1 cellular context compared by ENCODE assay signal in genomic region chr6:116570856-116571682, GRCh38.
A peak's percentile ranks its signal among the peaks of the same experiment; 100 is the strongest.
TF ChIP-seq lines count a peak whose summit lies in the region.

RWDD1 (plus strand) TSS chr6:116571504; CDS start chr6:116571583, 79 bp downstream.

TF ChIP-seq in K562, 482 proteins besides CTCF, POLR2A, EP300 and RAD21 (continued from another document and continues in another):
- TF ChIP-seq CHD1 (IDR thresholded peaks at IDR 0.05; ENCODE audit: low read length) (no peak), NFXL1 (CRISPR knock-in tag; IDR thresholded peaks at IDR 0.05) (no peak), ETV1 (tag; conservative IDR thresholded peaks at IDR 0.05; ENCODE audit: low read depth) (0 out of 2 replicates have a peak, but pooled peaks have one; percentile 34), ZNF384 (IDR thresholded peaks at IDR 0.05; ENCODE audit: low read depth, low read length) (peak; percentile 57), KAT2B (IDR thresholded peaks at IDR 0.05; ENCODE audit: low read depth, low read length) (no peak), ZNF134 (CRISPR knock-in tag; conservative IDR thresholded peaks at IDR 0.05) (no peak; the same call in 1 of the 2 replicates), SNRNP70 (optimal IDR thresholded peaks at IDR 0.05; ENCODE audit: low read depth, low read length) (no peak), THRA (IDR thresholded peaks at IDR 0.05) (no peak), ZNF436 (CRISPR knock-in tag; IDR thresholded peaks at IDR 0.05) (no peak), HMGXB4 (CRISPR knock-in tag; IDR thresholded peaks at IDR 0.05) (peak; percentile 84; the same call in 1 of the 2 replicates), ZNF224 (CRISPR knock-in tag; IDR thresholded peaks at IDR 0.05) (no peak), ZC3H4 (CRISPR knock-in tag; IDR thresholded peaks at IDR 0.05; ENCODE audit: borderline replicate concordance) (no peak), ZNF707 (CRISPR knock-in tag; conservative IDR thresholded peaks at IDR 0.05) (no peak), SMAD4 (CRISPR knock-in tag; conservative IDR thresholded peaks at IDR 0.05) (peak; percentile 97), ZNF197 (CRISPR knock-in tag; IDR thresholded peaks at IDR 0.05; ENCODE audit: low read depth) (no peak), CCAR2 (IDR thresholded peaks at IDR 0.05; ENCODE audit: low read depth, low read length) (no peak), CBFA2T2 (conservative IDR thresholded peaks at IDR 0.05) (no peak), U2AF1 (optimal IDR thresholded peaks at IDR 0.05; ENCODE audit: low read depth, low read length) (no peak), ZNF277 (CRISPR knock-in tag; IDR thresholded peaks at IDR 0.05; ENCODE audit: borderline replicate concordance) (no peak), BHLHE40 (IDR thresholded peaks at IDR 0.05; ENCODE audit: low read length) (peak; percentile 69), XRCC4 (IDR thresholded peaks at IDR 0.05; ENCODE audit: extremely low read depth, insufficient read depth, insufficient read length) (no peak), ATF6 (CRISPR knock-in tag; IDR thresholded peaks at IDR 0.05) (no peak), ARHGAP35 (IDR thresholded peaks at IDR 0.05; ENCODE audit: partially characterized antibody) (no peak), SMARCA4 (IDR thresholded peaks at IDR 0.05) (peak; percentile 76; the same call in 1 of the 2 replicates), XRCC5 (IDR thresholded peaks at IDR 0.05; ENCODE audit: low read depth, low read length) (peak; percentile 99), ATF4 (CRISPR knock-in tag; IDR thresholded peaks at IDR 0.05) (no peak), E2F8 (IDR thresholded peaks at IDR 0.05; ENCODE audit: low read depth, partially characterized antibody) (no peak), CEBPG (CRISPR knock-in tag; IDR thresholded peaks at IDR 0.05) (peak; percentile 70; the same call in 1 of the 2 replicates), CEBPG (tag; conservative IDR thresholded peaks at IDR 0.05 in 1 of 2, IDR thresholded peaks at IDR 0.05 in 1 of 2) (peak in 1 of 2 experiments; percentile 69; a peak in 2 of 4 replicates), ESRRA (IDR thresholded peaks at IDR 0.05; ENCODE audit: borderline replicate concordance, low read depth) (peak; percentile 51; the same call in 1 of the 2 replicates), CCNT2 (IDR thresholded peaks at IDR 0.05; ENCODE audit: borderline replicate concordance, extremely low read depth, insufficient read length, low read depth, low read length) (peak; percentile 87), MED1 (CRISPR knock-in tag; IDR thresholded peaks at IDR 0.05; ENCODE audit: borderline replicate concordance) (no peak), BCOR (IDR thresholded peaks at IDR 0.05) (no peak), TGIF2 (CRISPR knock-in tag; IDR thresholded peaks at IDR 0.05) (peak; percentile 87; the same call in 1 of the 2 replicates), ZNF445 (CRISPR knock-in tag; IDR thresholded peaks at IDR 0.05; ENCODE audit: low read depth) (no peak), TCF7L2 (IDR thresholded peaks at IDR 0.05; ENCODE audit: low read depth, low read length) (no peak), STAT5B (CRISPR knock-in tag; IDR thresholded peaks at IDR 0.05) (no peak), ELF4 (CRISPR knock-in tag; IDR thresholded peaks at IDR 0.05) (no peak), CHD2 (IDR thresholded peaks at IDR 0.05; ENCODE audit: low read depth, low read length) (peak; percentile 76), ZNF175 (CRISPR knock-in tag; IDR thresholded peaks at IDR 0.05; ENCODE audit: low read depth) (no peak), ETS2 (tag; IDR thresholded peaks at IDR 0.05; ENCODE audit: borderline replicate concordance, poor library complexity, severe bottlenecking) (no peak), HMG20B (CRISPR knock-in tag; IDR thresholded peaks at IDR 0.05) (no peak), HEY1 (CRISPR knock-in tag; IDR thresholded peaks at IDR 0.05; ENCODE audit: borderline replicate concordance) (no peak), DMBX1 (CRISPR knock-in tag; IDR thresholded peaks at IDR 0.05; ENCODE audit: borderline replicate concordance) (no peak), MCM7 (IDR thresholded peaks at IDR 0.05) (no peak), ZNF77 (CRISPR knock-in tag; IDR thresholded peaks at IDR 0.05) (no peak), MITF (IDR thresholded peaks at IDR 0.05) (0 out of 2 replicates have a peak, but pooled peaks have one; percentile 35), RFX7 (CRISPR knock-in tag; IDR thresholded peaks at IDR 0.05) (no peak), RBM34 (IDR thresholded peaks at IDR 0.05; ENCODE audit: borderline replicate concordance, insufficient read depth, low read length) (no peak), PHF20 (IDR thresholded peaks at IDR 0.05; ENCODE audit: partially characterized antibody) (peak; percentile 86), ARID3A (IDR thresholded peaks at IDR 0.05; ENCODE audit: borderline replicate concordance, low read depth, low read length) (no peak), ARID3B (CRISPR knock-in tag; IDR thresholded peaks at IDR 0.05; ENCODE audit: borderline replicate concordance) (no peak), HIVEP1 (CRISPR knock-in tag; IDR thresholded peaks at IDR 0.05) (no peak), NFE2L1 (tag; IDR thresholded peaks at IDR 0.05; ENCODE audit: borderline replicate concordance, low read depth) (no peak)
